ENCODE assay signal across 25 cellular contexts in the genomic region with DNA sequence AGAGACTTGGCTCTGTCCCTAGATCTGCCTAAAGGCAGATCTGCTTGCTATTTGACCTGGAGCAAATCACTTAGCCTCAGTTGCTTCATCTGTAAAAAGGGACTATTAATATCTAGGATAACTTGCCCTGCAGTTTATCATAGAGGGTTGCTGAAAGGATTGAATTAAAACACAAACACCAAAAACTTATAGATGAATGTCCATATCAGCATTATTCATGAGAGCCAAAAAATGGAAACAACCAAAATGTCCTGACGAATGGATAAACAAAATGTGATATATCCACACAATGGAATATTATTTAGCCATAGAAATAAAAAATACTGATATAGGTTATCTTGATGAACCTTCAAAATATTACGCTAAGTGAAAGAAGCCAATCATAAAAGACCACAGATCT.
A peak's percentile ranks its signal among the peaks of the same experiment; 100 is the strongest.
DNase-seq lines count a peak whose midpoint lies in the region; ATAC-seq, FAIRE-seq and TF ChIP-seq lines count a peak whose summit lies in the region.
"Had no signal": no experiment of that assay in that cellular context is flagged by ENCODE, and none has a peak within 500 bp of the region (broad histone marks: within the 10 kb centered on the region; RNA-seq: fewer than 3 reads in every experiment).

No MANE protein-coding gene starts in this region.

- 57% methylated on average over 2 of the region's 2 CpGs for WGBS in mammary epithelial cell (ENCODE audit: low coverage, missing lambda C conversion rate)
- 76% methylated on average over 2 of the region's 2 CpGs for WGBS in K562 (ENCODE audit: insufficient coverage, low coverage, missing lambda C conversion rate)

- TF ChIP-seq CTCF in MCF 10A (IDR thresholded peaks at IDR 0.05; ENCODE audit: unreplicated experiment) (no peak), mammary epithelial cell (conservative IDR thresholded peaks at IDR 0.05 in 1 of 2, IDR thresholded peaks at IDR 0.05 in 1 of 2; ENCODE audit: extremely low read depth in 1 of 2, insufficient read depth in 1 of 2, low read depth in 1 of 2, low read length in 2 of 2) (no peak), K562 (IDR thresholded peaks at IDR 0.05 in 2 of 3, conservative IDR thresholded peaks at IDR 0.05 in 1 of 3; ENCODE audit: insufficient read depth in 2 of 3, low read depth in 1 of 3, low read length in 3 of 3) (no peak), vagina (IDR thresholded peaks at IDR 0.05) (no peak)

- no peak overlapping the region for H3K9ac ChIP-seq in mammary epithelial cell (ENCODE audit: insufficient read depth, low read length)
- no peak overlapping the region for H3K9ac ChIP-seq in K562 (ENCODE audit: insufficient read depth in 1 of 2, low read depth in 2 of 2, low read length in 2 of 2)

- BruUV-seq in MCF 10A (replicated peaks; lab: Mats Ljungman, UMichigan), result no TSS peak
- BruUV-seq in mammary epithelial cell (replicated peaks; lab: Mats Ljungman, UMichigan), result no TSS peak
- no TSS peak for BruUV-seq in K562 (replicated peaks; lab: Mats Ljungman, UMichigan)

- no peak for TF ChIP-seq RAD21 in K562 (CRISPR knock-in tag; conservative IDR thresholded peaks at IDR 0.05 in 1 of 2, IDR thresholded peaks at IDR 0.05 in 1 of 2)

- no peaks in the 10 kb centered on the region for H3K9me3 ChIP-seq in mammary epithelial cell (replicated peaks; ENCODE audit: insufficient read depth, low read length)
- H3K9me3 ChIP-seq in K562 (replicated peaks; ENCODE audit: control insufficient read depth, insufficient read depth, low read depth, low read length), result no peaks in the 10 kb centered on the region
- no peaks in the 10 kb centered on the region for H3K9me3 ChIP-seq in vagina
- H3K9me3 ChIP-seq: SJSA1 had no signal

- H3K4me3 ChIP-seq in mammary epithelial cell (replicated peaks in 1 of 3; ENCODE audit: insufficient read depth in 1 of 3, low read depth in 2 of 3, low read length in 3 of 3) (no peak overlapping the region), K562 (no peak overlapping the region), vagina (no peak overlapping the region)
- H3K4me3 ChIP-seq: SJSA1 had no signal

- H3K27ac ChIP-seq in mammary epithelial cell (ENCODE audit: insufficient read depth, low read depth, low read length) (no peak overlapping the region), K562 (ENCODE audit: extremely low read depth, low read depth, low read length) (no peak overlapping the region; the same call in 2 of the 3 replicates), temporal lobe (ENCODE audit: low read depth, low read length) (peak overlapping the region; percentile 7), vagina (peak overlapping the region; percentile 79)
- H3K27ac ChIP-seq: 22Rv1, C4-2B, SJSA1 had no signal

- ATAC-seq in K562 (no peak), GM21723 (IDR thresholded peaks at IDR 0.05; ENCODE audit: unreplicated experiment) (no peak), esophagus mucosa (no peak)
- ATAC-seq: Right ventricle myocardium inferior had no signal

- H3K9me3 Mint-ChIP-seq in MCF 10A (ENCODE audit: unreplicated experiment), result no peaks in the 10 kb centered on the region
- H3K9me3 Mint-ChIP-seq: CD8-positive, alpha-beta memory T cell had no signal

- peak overlapping the region; percentile 3 for H3K27ac Mint-ChIP-seq in MCF 10A (ENCODE audit: low read depth, unreplicated experiment)

- intact Hi-C loops in MCF 10A (cut with micrococcal nuclease) (no loop called here), mammary epithelial cell (cut with micrococcal nuclease) (no loop called here), K562 (cut with micrococcal nuclease) (loop anchor here (2.0 kb wide), 2 partner anchors 27 to 63 kb away; no protein-coding TSS in a partner anchor), vagina (cut with DNase I) (no loop called here), posterior cingulate gyrus (cut with DNase I) (no loop called here)

- CTCF ChIA-PET in MCF 10A (lab: Yijun Ruan, JAX) (no interaction called here), mammary epithelial cell (lab: Charles Lee; ENCODE audit: low non-redundant PET) (no interaction called here), K562 (lab: Yijun Ruan, JAX; ENCODE audit: low intra/inter-chr PET ratio) (interaction anchor here (0.6 kb wide), 1 partner anchor 48 kb away, joined by 3 read pairs; no protein-coding TSS in a partner anchor)

- TF ChIP-seq EP300 in K562 (IDR thresholded peaks at IDR 0.05; ENCODE audit: low read length), result no peak

- H4K20me1 ChIP-seq in mammary epithelial cell (ENCODE audit: insufficient read depth, low read length) (no peaks in the 10 kb centered on the region), K562 (replicated peaks; ENCODE audit: control insufficient read depth, insufficient read depth, low read length) (no peaks in the 10 kb centered on the region)

- H3K4me1 Mint-ChIP-seq in MCF 10A (ENCODE audit: insufficient read depth, unreplicated experiment), result peaks cover 11% of the 10 kb centered on the region
- H3K4me1 Mint-ChIP-seq: CD8-positive, alpha-beta memory T cell had no signal

- no peaks in the 10 kb centered on the region for H3K36me3 ChIP-seq in mammary epithelial cell (ENCODE audit: insufficient read depth, low read length)
- no peaks in the 10 kb centered on the region; the same call in 2 of the 3 replicates for H3K36me3 ChIP-seq in K562 (ENCODE audit: control insufficient read depth, insufficient read depth, low read length)
- no peaks in the 10 kb centered on the region for H3K36me3 ChIP-seq in vagina
- H3K36me3 ChIP-seq: SJSA1 had no signal

- H3K27me3 ChIP-seq in mammary epithelial cell (ENCODE audit: insufficient read depth, low read length), result no peaks in the 10 kb centered on the region
- H3K27me3 ChIP-seq in K562 (ENCODE audit: control insufficient read depth in 2 of 2, insufficient read depth in 2 of 2, low read length in 2 of 2), result no peaks in the 10 kb centered on the region
- no peaks in the 10 kb centered on the region for H3K27me3 ChIP-seq in vagina
- H3K27me3 ChIP-seq: SJSA1 had no signal

- H3K4me1 ChIP-seq in mammary epithelial cell (ENCODE audit: insufficient read depth, low read length) (no peaks in the 10 kb centered on the region), K562 (replicated peaks in 1 of 2; ENCODE audit: control insufficient read depth in 2 of 2, insufficient read depth in 2 of 2, low read length in 2 of 2) (peaks cover 14 to 42% of the 10 kb centered on the region in 2 experiments), vagina (peaks cover 45% of the 10 kb centered on the region)
- H3K4me1 ChIP-seq: SJSA1 had no signal

- dilution Hi-C loops in mammary epithelial cell (cut with HindIII; ENCODE audit: low sequenced_read_pairs), result no loop called here

- no peaks in the 10 kb centered on the region for H3K36me3 Mint-ChIP-seq in MCF 10A (ENCODE audit: insufficient read depth, unreplicated experiment)

- FAIRE-seq in K562 (lab: Jason Lieb, UNC), result peak; percentile 46
- FAIRE-seq: G401.6, GM12892 had no signal

- H3K79me2 ChIP-seq in mammary epithelial cell (ENCODE audit: insufficient read depth, low read length) (no peaks in the 10 kb centered on the region), K562 (ENCODE audit: control insufficient read depth, insufficient read depth, low read length) (peaks cover 21% of the 10 kb centered on the region; the same call in 2 of the 3 replicates)

- H3K27me3 Mint-ChIP-seq in MCF 10A (ENCODE audit: insufficient read depth, unreplicated experiment), result no peaks in the 10 kb centered on the region

- no peaks in the 10 kb centered on the region for H3K9me1 ChIP-seq in K562 (ENCODE audit: control insufficient read depth, insufficient read depth, low read length)

- in situ Hi-C loops in mammary epithelial cell (cut with MboI; ENCODE audit: low sequenced_read_pairs in 2 of 2) (no loop called here), K562 (cut with MboI) (no loop called here)

- H2AFZ ChIP-seq in mammary epithelial cell (ENCODE audit: low read depth, low read length) (no peak overlapping the region), K562 (ENCODE audit: low read depth, low read length) (no peak overlapping the region)

- H3K4me2 ChIP-seq in mammary epithelial cell (ENCODE audit: insufficient read depth, low read depth, low read length) (no peak overlapping the region), K562 (ENCODE audit: insufficient read depth, low read length) (no peak overlapping the region)

- POLR2A ChIA-PET in MCF 10A (lab: Yijun Ruan, JAX) (interaction anchor here (0.5 to 0.6 kb wide), 2 partner anchors 17 to 28 kb away, joined by 3 to 4 read pairs; no protein-coding TSS in a partner anchor), K562 (lab: Yijun Ruan, JAX) (interaction anchor here (1.2 kb wide), 1 partner anchor 15 kb away, joined by 5 read pairs; no protein-coding TSS in a partner anchor)

- TF ChIP-seq POLR2A in K562 (conservative IDR thresholded peaks at IDR 0.05) (no peak), vagina (IDR thresholded peaks at IDR 0.05) (no peak)

- H3K4me3 Mint-ChIP-seq in MCF 10A (ENCODE audit: unreplicated experiment), result no peak overlapping the region
- H3K4me3 Mint-ChIP-seq: CD8-positive, alpha-beta memory T cell had no signal

- no peak for DNase-seq in MCF 10A (ENCODE audit: unreplicated experiment)
- DNase-seq in mammary epithelial cell, result no peak
- DNase-seq in K562 (ENCODE audit: extremely low read depth in 1 of 4, low spot score in 3 of 4), result no peak
- no peak for DNase-seq in vagina (ENCODE audit: extremely low spot score in 2 of 2)
- no peak for DNase-seq in posterior cingulate gyrus
- DNase-seq: AML-193; Calu3; CD8-positive, alpha-beta memory T cell; DMS153; MM.1S; NCI-H1092; NCI-H1436; NCI-H187 treated with DMSO at 0.1 percent for 48 hours; NCI-H2107; NCI-H446 treated with DMSO at 0.1 percent for 48 hours; NCI-H526 treated with DMSO at 0.1 percent for 48 hours had no signal

TF ChIP-seq in K562, 482 proteins besides CTCF, POLR2A, EP300 and RAD21:
- TF ChIP-seq HEY1 (CRISPR knock-in tag; IDR thresholded peaks at IDR 0.05; ENCODE audit: borderline replicate concordance), result no peak
- TF ChIP-seq TBL1XR1 (IDR thresholded peaks at IDR 0.05; ENCODE audit: low read length in 2 of 2), result no peak
- peak; percentile 74 for TF ChIP-seq ZNF316 (IDR thresholded peaks at IDR 0.05)
- no peak for TF ChIP-seq CC2D1A (IDR thresholded peaks at IDR 0.05)
- TF ChIP-seq ZNF24 (IDR thresholded peaks at IDR 0.05), result no peak
- TF ChIP-seq C11orf30 (IDR thresholded peaks at IDR 0.05; ENCODE audit: low read depth), result peak; percentile 59; the same call in 1 of the 2 replicates
- TF ChIP-seq MLLT1 (IDR thresholded peaks at IDR 0.05), result no peak
- peak; percentile 11 for TF ChIP-seq RBM25 (IDR thresholded peaks at IDR 0.05; ENCODE audit: low read depth, low read length, severe bottlenecking)
TF ChIP-seq in K562: peak in this region for 3.

Comparison
In these comparisons a context has a peak if more than half of its experiments do, and no peak if none do; other contexts are left out.
1. H3K27ac ChIP-seq: peak in temporal lobe (single experiment) and vagina (single experiment); none in mammary epithelial cell (single experiment) and K562 (single experiment).